In the genomic region with DNA sequence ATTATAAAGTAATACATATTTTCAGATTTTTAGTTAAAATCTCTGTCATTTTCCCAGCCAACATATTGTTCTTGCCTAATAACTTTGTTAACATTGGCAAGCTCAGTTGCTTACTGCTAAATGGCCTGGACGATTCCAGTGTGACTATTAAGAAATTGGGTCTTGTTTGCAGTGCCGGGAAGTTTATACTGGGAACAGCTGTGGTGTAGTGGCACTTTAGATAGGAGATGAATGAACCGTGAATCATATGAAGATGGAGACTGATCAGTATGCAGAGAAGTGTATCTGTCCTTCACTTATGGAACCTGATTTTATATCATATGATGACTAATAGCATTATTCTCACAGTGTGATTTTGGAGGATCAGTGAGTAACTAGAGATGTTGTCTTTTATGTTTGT, we compare ENCODE assay signal across 19 cellular contexts. TPM values are rescaled to one million over a fixed set of nuclear protein-coding genes. Genes with fewer than 3 reads are reported as not detected.
"Had no signal": no experiment of that assay in that cellular context is flagged by ENCODE, and none has a peak within 500 bp of the region (broad histone marks: within the 10 kb centered on the region; RNA-seq: fewer than 3 reads in every experiment).

No MANE protein-coding gene starts in this region.

- H3K36me3 Mint-ChIP-seq: activated CD4-positive, alpha-beta memory T cell treated with anti-CD3 and anti-CD28 coated beads for 36 hours; activated CD8-positive, alpha-beta memory T cell treated with anti-CD3 and anti-CD28 coated beads, Interleukin-2, amount 10 ng/mL, durations not matched to agents 7 days and 5 days; activated naive CD4-positive, alpha-beta T cell treated with anti-CD3 and anti-CD28 coated beads, Interleukin-2, amount 10 ng/mL, durations not matched to agents 7 days and 5 days; natural killer cell treated with Interleukin-12 subunit alpha and Interleukin-12 subunit beta and Interleukin-15 and Interleukin-18, amount 100 ng/mL, for 72 hours had no signal

- H3K27me3 ChIP-seq: ascending aorta had no signal

- H3K4me3 Mint-ChIP-seq: activated CD4-positive, alpha-beta memory T cell treated with anti-CD3 and anti-CD28 coated beads for 36 hours; activated CD4-positive, alpha-beta T cell treated with anti-CD3 and anti-CD28 coated beads for 36 hours; activated CD8-positive, alpha-beta memory T cell treated with anti-CD3 and anti-CD28 coated beads, Interleukin-2, amount 10 ng/mL, durations not matched to agents 7 days and 5 days; activated naive CD4-positive, alpha-beta T cell treated with anti-CD3 and anti-CD28 coated beads, Interleukin-2, amount 10 ng/mL, durations not matched to agents 7 days and 5 days; natural killer cell treated with Interleukin-12 subunit alpha and Interleukin-12 subunit beta and Interleukin-15 and Interleukin-18, amount 100 ng/mL, for 72 hours had no signal

- H3K27ac Mint-ChIP-seq: activated CD4-positive, alpha-beta memory T cell treated with anti-CD3 and anti-CD28 coated beads for 36 hours; activated CD4-positive, alpha-beta T cell treated with anti-CD3 and anti-CD28 coated beads for 36 hours; activated CD8-positive, alpha-beta memory T cell treated with anti-CD3 and anti-CD28 coated beads, Interleukin-2, amount 10 ng/mL, durations not matched to agents 7 days and 5 days; activated naive CD4-positive, alpha-beta T cell treated with anti-CD3 and anti-CD28 coated beads, Interleukin-2, amount 10 ng/mL, durations not matched to agents 7 days and 5 days; natural killer cell treated with Interleukin-12 subunit alpha and Interleukin-12 subunit beta and Interleukin-15 and Interleukin-18, amount 100 ng/mL, for 72 hours had no signal

- ATAC-seq: activated CD4-positive, alpha-beta T cell treated with anti-CD3 and anti-CD28 coated beads for 36 hours; activated CD8-positive, alpha-beta memory T cell treated with anti-CD3 and anti-CD28 coated beads, Interleukin-2, amount 10 ng/mL, durations not matched to agents 7 days and 5 days; left ventricle myocardium superior; natural killer cell treated with Interleukin-12 subunit alpha and Interleukin-12 subunit beta and Interleukin-15 and Interleukin-18, amount 100 ng/mL, for 72 hours had no signal

- H3K27ac ChIP-seq: ascending aorta, skin epidermis, upper lobe of left lung, VCaP had no signal

- H3K36me3 ChIP-seq: ascending aorta, upper lobe of left lung had no signal

- FAIRE-seq: bronchial epithelial cell had no signal

- H3K9me3 ChIP-seq: ascending aorta, upper lobe of left lung had no signal

- DNase-seq: activated CD4-positive, alpha-beta memory T cell treated with anti-CD3 and anti-CD28 coated beads for 36 hours; activated CD4-positive, alpha-beta T cell treated with anti-CD3 and anti-CD28 coated beads for 36 hours; activated CD8-positive, alpha-beta memory T cell treated with anti-CD3 and anti-CD28 coated beads, Interleukin-2, amount 10 ng/mL, durations not matched to agents 7 days and 5 days; activated naive CD4-positive, alpha-beta T cell treated with anti-CD3 and anti-CD28 coated beads, Interleukin-2, amount 10 ng/mL, durations not matched to agents 7 days and 5 days; activated T-cell treated with anti-CD3 and anti-CD28 coated beads, Interleukin-2, amount 50 U/mL, for 1 hour; hippocampal formation; left ventricle myocardium superior; mesenchymal stem cell; posterior cingulate gyrus; retina; stimulated activated CD4-positive, alpha-beta T cell treated with anti-CD3 and anti-CD28 coated beads, Interleukin-4, amount 100 ng/mL, for 4 hours; stimulated activated CD8-positive, alpha-beta memory T cell treated with anti-CD3 and anti-CD28 coated beads, Interleukin-4, amount 100 ng/mL, for 48 hours; stimulated activated naive CD4-positive, alpha-beta T cell treated with Interleukin-2 at 50 U/mL for 16 hours; upper lobe of left lung had no signal

- H3K4me3 ChIP-seq: ascending aorta, skin epidermis, upper lobe of left lung had no signal

- H3K9me3 Mint-ChIP-seq: activated CD4-positive, alpha-beta memory T cell treated with anti-CD3 and anti-CD28 coated beads for 36 hours; natural killer cell treated with Interleukin-12 subunit alpha and Interleukin-12 subunit beta and Interleukin-15 and Interleukin-18, amount 100 ng/mL, for 72 hours had no signal

RNA-seq across cellular contexts. Expression of a gene that starts 3.3 kb away (rescaled TPM):
- total RNA-seq: activated CD8-positive, alpha-beta memory T cell treated with anti-CD3 and anti-CD28 coated beads, Interleukin-2, amount 10 ng/mL, durations not matched to agents 7 days and 5 days; natural killer cell treated with Interleukin-12 subunit alpha and Interleukin-12 subunit beta and Interleukin-15 and Interleukin-18, amount 100 ng/mL, for 72 hours had no signal
